In the genomic region with DNA sequence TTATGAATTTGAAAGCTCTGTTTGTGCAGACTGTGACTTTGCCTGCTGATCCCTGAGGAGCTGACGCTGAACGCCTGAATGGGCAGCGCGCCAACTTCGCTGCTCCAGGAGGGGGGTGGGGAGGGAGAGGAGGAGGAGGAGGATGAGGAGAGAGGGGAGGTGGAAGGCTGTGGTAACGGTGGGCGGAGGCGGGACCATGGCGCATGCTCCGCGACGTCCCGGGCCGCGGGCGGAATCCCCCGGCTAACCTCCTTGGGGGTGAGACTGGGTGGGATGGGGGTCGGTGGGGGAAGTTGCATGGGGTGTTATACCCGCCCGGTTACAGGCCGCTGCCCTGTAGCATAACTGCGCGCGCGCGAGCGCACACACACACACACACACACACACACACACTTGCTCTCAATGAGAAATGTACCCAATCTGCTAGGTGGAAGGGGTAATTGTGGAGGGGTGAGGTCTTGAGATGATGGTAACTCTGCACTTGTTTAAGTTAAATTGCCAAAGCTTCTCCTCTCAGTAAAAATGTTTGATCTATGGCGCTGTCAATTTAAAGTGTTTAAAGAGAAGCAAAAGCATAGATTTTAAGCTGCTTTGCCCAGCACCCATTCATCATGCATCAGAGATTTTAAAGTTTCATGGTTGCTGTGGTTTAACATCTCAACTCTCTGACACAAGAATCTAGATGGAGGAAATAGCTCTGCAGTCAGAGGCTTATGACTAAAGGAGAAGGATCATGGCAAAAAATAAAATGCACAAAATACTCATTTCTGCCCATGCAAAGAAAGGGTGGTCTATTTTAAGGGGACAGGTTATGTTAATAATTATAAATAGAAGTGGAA, we compare ENCODE assay signal across 8 cellular contexts.
DNase-seq lines count a peak whose midpoint lies in the region; ATAC-seq and TF ChIP-seq lines count a peak whose summit lies in the region.

No MANE protein-coding gene starts in this region.

- H3K36me3 Mint-ChIP-seq in IgD-negative memory B cell: no peaks in the 10 kb centered on the region

- H3K4me1 Mint-ChIP-seq in IgD-negative memory B cell: peaks cover 7 to 16% (median 12%) of the 10 kb centered on the region in 3 donors

- peaks cover 47% of the 10 kb centered on the region for H3K27me3 ChIP-seq in mucosa of stomach (ENCODE audit: control insufficient read depth, insufficient read depth, low read length)
- H3K27me3 ChIP-seq in testis: no peaks in the 10 kb centered on the region

- no peak for TF ChIP-seq POLR2A in testis (IDR thresholded peaks at IDR 0.05)

- peak; percentile 27 for DNase-seq in DMS153 treated with DMSO at 0.1 percent for 48 hours (lab: John Stamatoyannopoulos, UW; ENCODE audit: unreplicated experiment)
- peak; percentile 7 for DNase-seq in activated CD4-positive, alpha-beta T cell treated with anti-CD3 and anti-CD28 coated beads, Interleukin-2, amount 50 U/mL, for 1 hour
- DNase-seq in testis: peak; percentile 43
- no peak for DNase-seq in NCI-H1436 (lab: John Stamatoyannopoulos, UW)

- H3K9ac ChIP-seq in mucosa of stomach (ENCODE audit: low read length): peak overlapping the region; percentile 22

- no peak overlapping the region for H3K4me3 ChIP-seq in mucosa of stomach (ENCODE audit: low read length)
- H3K4me3 ChIP-seq in testis: peak overlapping the region; percentile 56 to 63

- H3K27ac ChIP-seq in testis: no peak overlapping the region

- peak overlapping the region; percentile 65 to 83 (median 74) for H3K27ac Mint-ChIP-seq in IgD-negative memory B cell

- H3K4me3 Mint-ChIP-seq in IgD-negative memory B cell: peak overlapping the region; percentile 86 to 95 (median 90)

- ATAC-seq in GM19463 (IDR thresholded peaks at IDR 0.05; ENCODE audit: unreplicated experiment) (peak; percentile 70), esophagus mucosa (peak; percentile 56)

- intact Hi-C loops in testis (cut with DNase I; ENCODE audit: low total_unique reads): no loop called here

- WGBS in testis, 2 donors: 3 to 6% methylated on average over 16 to 28 of the region's 28 CpGs

- H3K9me3 ChIP-seq in mucosa of stomach (ENCODE audit: control insufficient read depth, low read length) (no peaks in the 10 kb centered on the region), testis (no peaks in the 10 kb centered on the region)

- TF ChIP-seq CTCF in testis (IDR thresholded peaks at IDR 0.05): no peak

- H3K27me3 Mint-ChIP-seq in IgD-negative memory B cell: peaks cover 4% of the 10 kb centered on the region

- H3K4me1 ChIP-seq in mucosa of stomach (ENCODE audit: control insufficient read depth, insufficient read depth, low read length) (peaks cover 12% of the 10 kb centered on the region), testis (no peaks in the 10 kb centered on the region)

- H3K36me3 ChIP-seq in mucosa of stomach (ENCODE audit: control insufficient read depth, insufficient read depth, low read length) (no peaks in the 10 kb centered on the region), testis (ENCODE audit: low read depth, missing control alignments) (no peaks in the 10 kb centered on the region)

- no peaks in the 10 kb centered on the region for H3K9me3 Mint-ChIP-seq in IgD-negative memory B cell
